17 cellular contexts compared by ENCODE assay signal in the genomic region with DNA sequence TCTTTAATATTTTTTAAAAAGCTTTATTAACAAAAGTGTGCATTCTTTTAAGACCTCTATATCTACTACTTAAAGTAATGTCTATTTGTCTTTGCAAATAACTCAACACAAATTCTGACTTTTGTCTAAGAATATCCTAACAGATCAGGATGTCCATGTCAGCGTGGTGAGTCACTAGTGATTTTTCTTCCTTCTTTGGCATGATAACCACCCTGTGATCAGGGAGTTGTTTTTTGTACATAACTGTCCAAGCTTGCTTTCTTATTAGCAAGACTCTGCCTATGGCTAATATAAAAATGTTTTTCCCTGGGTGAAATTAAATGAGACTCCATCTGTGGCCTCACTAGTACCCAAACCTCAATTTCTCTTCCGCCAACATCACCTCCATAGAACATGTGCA.
DNase-seq lines count a peak whose midpoint lies in the region; ATAC-seq and TF ChIP-seq lines count a peak whose summit lies in the region.
"Had no signal": no experiment of that assay in that cellular context is flagged by ENCODE, and none has a peak within 500 bp of the region (broad histone marks: within the 10 kb centered on the region; RNA-seq: fewer than 3 reads in every experiment).

No MANE protein-coding gene starts in this region.

- peak; percentile 78 for ATAC-seq in PC-3
- ATAC-seq: gastrocnemius medialis had no signal

- H3K4me2 ChIP-seq in PC-3 (ENCODE audit: low read length), result no peak overlapping the region

- no peaks in the 10 kb centered on the region for H3K79me2 ChIP-seq in PC-3 (ENCODE audit: low read length)

- peak; percentile 41 for DNase-seq in ELR (ENCODE audit: low read depth)
- DNase-seq in PC-3, result peak; percentile 40
- peak; percentile 73 for DNase-seq in epithelial cell of esophagus (ENCODE audit: low read depth)
- peak; percentile 23 for DNase-seq in non-pigmented ciliary epithelial cell (ENCODE audit: low read depth)
- DNase-seq in activated CD4-positive, alpha-beta T cell treated with anti-CD3 and anti-CD28 coated beads for 4 hours, result no peak
- no peak for DNase-seq in NCI-H2029 (lab: John Stamatoyannopoulos, UW)
- DNase-seq in NCI-H1092 (lab: John Stamatoyannopoulos, UW), result no peak
- no peak for DNase-seq in activated effector memory CD4-positive, alpha-beta T cell treated with Interleukin-2 at 50 U/mL for 16 hours
- DNase-seq: activated CD8-positive, alpha-beta memory T cell treated with anti-CD3 and anti-CD28 coated beads, Interleukin-2, amount 50 U/mL, for 48 hours; activated naive CD4-positive, alpha-beta T cell treated with Interleukin-2 at 50 U/mL for 16 hours; effector CD4-positive, alpha-beta T cell; gastrocnemius medialis; MM.1S; NCI-H2081 treated with DMSO at 0.1 percent for 48 hours; nephron progenitor cell had no signal

- no peaks in the 10 kb centered on the region for H3K36me3 ChIP-seq in PC-3 (ENCODE audit: low read depth, low read length)
- H3K36me3 ChIP-seq: cardiac muscle cell, gastrocnemius medialis had no signal

- CTCF ChIA-PET in PC-3 (lab: Charles Lee), result no interaction called here

- TF ChIP-seq CTCF in PC-3 (conservative IDR thresholded peaks at IDR 0.05; ENCODE audit: low read depth, low read length) (no peak), epithelial cell of esophagus (IDR thresholded peaks at IDR 0.05; ENCODE audit: insufficient read depth, low read depth, low read length, missing control alignments) (no peak)

- no peaks in the 10 kb centered on the region for H3K27me3 ChIP-seq in PC-3 (ENCODE audit: low read length)
- H3K27me3 ChIP-seq: cardiac muscle cell, gastrocnemius medialis had no signal

- H3F3A ChIP-seq in PC-3 (ENCODE audit: low read length, unreplicated experiment), result no peaks in the 10 kb centered on the region

- H3K9ac ChIP-seq in PC-3 (ENCODE audit: low read length), result no peak overlapping the region

- BruUV-seq in PC-3 (replicated peaks; lab: Mats Ljungman, UMichigan), result no TSS peak

- H3K9me3 ChIP-seq in PC-3 (ENCODE audit: low read length), result no peaks in the 10 kb centered on the region
- H3K9me3 ChIP-seq: gastrocnemius medialis had no signal

- intact Hi-C loops in PC-3 (cut with micrococcal nuclease), result no loop called here

- H2AFZ ChIP-seq in PC-3 (ENCODE audit: low read length), result no peak overlapping the region

- POLR2A ChIA-PET in PC-3 (lab: Charles Lee; ENCODE audit: unreplicated experiment), result no interaction called here

- no peak overlapping the region for H3K27ac ChIP-seq in PC-3 (ENCODE audit: low read length)
- H3K27ac ChIP-seq: C4-2B, cardiac muscle cell, gastrocnemius medialis had no signal

- no peaks in the 10 kb centered on the region for H3K4me1 ChIP-seq in PC-3 (ENCODE audit: insufficient read depth, low read length)
- H3K4me1 ChIP-seq: gastrocnemius medialis had no signal

- H4K20me1 ChIP-seq in PC-3 (ENCODE audit: low read length), result no peaks in the 10 kb centered on the region

- no peak overlapping the region for H3K4me3 ChIP-seq in PC-3 (ENCODE audit: low read length)
- no peak overlapping the region for H3K4me3 ChIP-seq in epithelial cell of esophagus (ENCODE audit: low read length)
- H3K4me3 ChIP-seq: cardiac muscle cell, gastrocnemius medialis had no signal

- H3K9me2 ChIP-seq in PC-3 (replicated peaks; ENCODE audit: low read length), result no peaks in the 10 kb centered on the region

Comparison
In these comparisons a context has a peak if more than half of its experiments do, and no peak if none do; other contexts are left out.
1. DNase-seq: peak in ELR (single experiment), PC-3 (single experiment), epithelial cell of esophagus (single experiment) and non-pigmented ciliary epithelial cell (single experiment); none in activated CD4-positive, alpha-beta T cell treated with anti-CD3 and anti-CD28 coated beads for 4 hours (0 of 2), NCI-H2029 (single experiment), NCI-H1092 (single experiment) and activated effector memory CD4-positive, alpha-beta T cell treated with Interleukin-2 at 50 U/mL for 16 hours (single experiment).